Comparison of ENCODE assay signal across 16 cellular contexts in genomic region chr1:150102986-150103385, GRCh38. TPM values are rescaled to one million over a fixed set of nuclear protein-coding genes. Genes with fewer than 3 reads are reported as not detected.
A peak's percentile ranks its signal among the peaks of the same experiment; 100 is the strongest.
DNase-seq lines count a peak whose midpoint lies in the region; TF ChIP-seq lines count a peak whose summit lies in the region.
"Had no signal": no experiment of that assay in that cellular context is flagged by ENCODE, and none has a peak within 500 bp of the region (broad histone marks: within the 10 kb centered on the region; RNA-seq: fewer than 3 reads in every experiment).

No MANE protein-coding gene starts in this region.

- H3K9me3 ChIP-seq in cardiac muscle cell (ENCODE audit: low read depth): no peaks in the 10 kb centered on the region
- H3K9me3 ChIP-seq in stomach: no peaks in the 10 kb centered on the region
- no peaks in the 10 kb centered on the region for H3K9me3 ChIP-seq in vagina
- H3K9me3 ChIP-seq: MG63 had no signal

- peak overlapping the region; percentile 1 for H3K27ac ChIP-seq in cardiac muscle cell
- H3K27ac ChIP-seq in stomach: no peak overlapping the region
- no peak overlapping the region for H3K27ac ChIP-seq in vagina

- DNase-seq in cardiac muscle cell (ENCODE audit: low read depth in 1 of 2, low spot score in 1 of 2) (no peak), cardiac septum (ENCODE audit: low spot score) (no peak), NCI-H526 treated with DMSO at 0.1 percent for 48 hours (lab: John Stamatoyannopoulos, UW) (peak; percentile 54), stomach (no peak), EL (no peak), vagina (ENCODE audit: extremely low spot score in 2 of 2) (no peak)
- peak; percentile 30 for DNase-seq in central memory CD4-positive, alpha-beta T cell
- DNase-seq: ACHN, C1 segment of cervical spinal cord, COR-L47, DMS 273 treated with DMSO at 0.1 percent for 48 hours, Kasumi-1, MG63, NCI-H1092, NCI-H1930, NCI-H2171 treated with DMSO at 0.1 percent for 48 hours had no signal

- H3K27me3 ChIP-seq in cardiac muscle cell (no peaks in the 10 kb centered on the region), stomach (no peaks in the 10 kb centered on the region), vagina (no peaks in the 10 kb centered on the region)
- H3K27me3 ChIP-seq: MG63 had no signal

- H3K4me3 ChIP-seq in cardiac muscle cell (no peak overlapping the region), stomach (no peak overlapping the region), vagina (no peak overlapping the region)
- H3K4me3 ChIP-seq: MG63 had no signal

- TF ChIP-seq POLR2A in stomach (IDR thresholded peaks at IDR 0.05): no peak
- no peak for TF ChIP-seq POLR2A in vagina (IDR thresholded peaks at IDR 0.05)

- intact Hi-C loops in cardiac septum (cut with DNase I): no loop called here
- intact Hi-C loops in stomach (cut with DNase I; ENCODE audit: low total_unique reads): no loop called here
- intact Hi-C loops in vagina (cut with DNase I): no loop called here

- WGBS in stomach, 5 donors: 60 to 72% (median 66%) methylated on average over 1 of the region's 1 CpG

- TF ChIP-seq CTCF in cardiac muscle cell (IDR thresholded peaks at IDR 0.05; ENCODE audit: low read depth, low read length) (no peak), stomach (IDR thresholded peaks at IDR 0.05) (no peak), vagina (IDR thresholded peaks at IDR 0.05) (no peak)

- no peak for TF ChIP-seq EP300 in stomach (IDR thresholded peaks at IDR 0.05)

- H3K4me1 ChIP-seq in cardiac muscle cell (ENCODE audit: low read depth) (no peaks in the 10 kb centered on the region), stomach (no peaks in the 10 kb centered on the region), vagina (no peaks in the 10 kb centered on the region)

- peaks cover 7% of the 10 kb centered on the region for H3K36me3 ChIP-seq in cardiac muscle cell
- H3K36me3 ChIP-seq in stomach: peaks cover 13 to 52% (median 23%) of the 10 kb centered on the region in 4 donors
- H3K36me3 ChIP-seq in vagina: peaks cover 0 to 16% of the 10 kb centered on the region in 2 donors

RNA-seq across cellular contexts. Expression of gene VPS45, which starts 35.4 kb away (rescaled TPM):
- total RNA-seq in cardiac muscle cell: 46.6 and 53.4 TPM in 2 replicates
- 70.4 and 71.2 TPM in 2 replicates for polyA plus RNA-seq in cardiac muscle cell
- total RNA-seq in cardiac septum: 71.6 TPM
- total RNA-seq in stomach: 10 to 100 TPM; 13.3 to 69.9 (median 41.9) TPM
- 10 to 100 TPM; 15.3 to 21.7 (median 15.9) TPM for polyA plus RNA-seq in stomach
- total RNA-seq in vagina: 32.2 TPM

RNA-seq across cellular contexts. Expression of gene PLEKHO1, which starts 46.7 kb away (rescaled TPM):
- total RNA-seq in cardiac muscle cell (94.1 and 102 TPM in 2 replicates), cardiac septum (88.8 TPM), stomach (100 to 1,000 TPM in 3 of 5 donors, 10 to 100 TPM in 2; 34.6 to 254 (median 100) TPM), vagina (33.9 TPM)
- polyA plus RNA-seq in cardiac muscle cell (143 and 149 TPM in 2 replicates), stomach (10 to 100 TPM; 38.6 to 79.3 (median 40.9) TPM)

Comparison
In these comparisons a context has a peak if more than half of its experiments do, and no peak if none do; other contexts are left out.
1. DNase-seq: peak in NCI-H526 treated with DMSO at 0.1 percent for 48 hours (single experiment) and central memory CD4-positive, alpha-beta T cell (single experiment); none in cardiac muscle cell (0 of 2), cardiac septum (single experiment), stomach (single experiment), EL (single experiment) and vagina (0 of 2).